In genomic region chr4:15848191-15848842, GRCh38 we compare ENCODE assay signal across 25 cellular contexts.
DNase-seq lines count a peak whose midpoint lies in the region; ATAC-seq and TF ChIP-seq lines count a peak whose summit lies in the region.
"Had no signal": no experiment of that assay in that cellular context is flagged by ENCODE, and none has a peak within 500 bp of the region (broad histone marks: within the 10 kb centered on the region; RNA-seq: fewer than 3 reads in every experiment).

No MANE protein-coding gene starts in this region.

- H2AFZ ChIP-seq in PC-3 (ENCODE audit: low read length), result peak overlapping the region; percentile 17; the same call in 1 of the 2 replicates
- H2AFZ ChIP-seq: neural progenitor cell had no signal

- H3K9me3 ChIP-seq in PC-3 (ENCODE audit: low read length), result no peaks in the 10 kb centered on the region
- H3K9me3 ChIP-seq: heart left ventricle, left lung had no signal

- no peaks in the 10 kb centered on the region for H3K36me3 Mint-ChIP-seq in natural killer cell
- peaks cover 21% of the 10 kb centered on the region for H3K36me3 Mint-ChIP-seq in natural killer cell treated with Interleukin-12 subunit alpha and Interleukin-12 subunit beta and Interleukin-15 and Interleukin-18, amount 100 ng/mL, for 72 hours
- H3K36me3 Mint-ChIP-seq: neural progenitor cell had no signal

- peak overlapping the region; percentile 1 to 19 for H3K27ac Mint-ChIP-seq in natural killer cell
- peak overlapping the region in 1 of 2 donors; percentile 47 for H3K27ac Mint-ChIP-seq in natural killer cell treated with Interleukin-12 subunit alpha and Interleukin-12 subunit beta and Interleukin-15 and Interleukin-18, amount 100 ng/mL, for 72 hours
- H3K27ac Mint-ChIP-seq: activated CD8-positive, alpha-beta T cell treated with anti-CD3 and anti-CD28 coated beads for 36 hours; CD4-positive, alpha-beta memory T cell; neural progenitor cell; progenitor cell of endocrine pancreas had no signal

- intact Hi-C loops in natural killer cell (cut with micrococcal nuclease) (no loop called here), PC-3 (cut with micrococcal nuclease) (no loop called here)

- ATAC-seq in natural killer cell (no peak), PC-3 (no peak), GM21390 (IDR thresholded peaks at IDR 0.05; ENCODE audit: unreplicated experiment) (no peak)
- no peak for ATAC-seq in natural killer cell treated with Interleukin-12 subunit alpha and Interleukin-12 subunit beta and Interleukin-15 and Interleukin-18, amount 100 ng/mL, for 72 hours
- ATAC-seq: activated CD8-positive, alpha-beta T cell treated with anti-CD3 and anti-CD28 coated beads for 36 hours; heart left ventricle; left lung had no signal

- H3K4me3 ChIP-seq in PC-3 (ENCODE audit: low read length), result no peak overlapping the region
- H3K4me3 ChIP-seq: heart left ventricle, left lung, neural progenitor cell, SK-N-MC had no signal

- no peaks in the 10 kb centered on the region for H3K27me3 ChIP-seq in PC-3 (ENCODE audit: low read length)
- H3K27me3 ChIP-seq: heart left ventricle, left lung, neural progenitor cell had no signal

- no peak overlapping the region for H3K4me3 Mint-ChIP-seq in natural killer cell
- no peak overlapping the region for H3K4me3 Mint-ChIP-seq in natural killer cell treated with Interleukin-12 subunit alpha and Interleukin-12 subunit beta and Interleukin-15 and Interleukin-18, amount 100 ng/mL, for 72 hours
- H3K4me3 Mint-ChIP-seq: activated CD8-positive, alpha-beta T cell treated with anti-CD3 and anti-CD28 coated beads for 36 hours; CD4-positive, alpha-beta memory T cell; neural progenitor cell had no signal

- no peak for DNase-seq in natural killer cell
- DNase-seq in natural killer cell treated with Interleukin-12 subunit alpha and Interleukin-12 subunit beta and Interleukin-15 and Interleukin-18, amount 100 ng/mL, for 72 hours (ENCODE audit: low spot score), result no peak
- DNase-seq in PC-3, result peak; percentile 25
- no peak for DNase-seq in epithelial cell of prostate (ENCODE audit: low read depth, low spot score)
- DNase-seq in NCI-H1694 treated with DMSO at 0.1 percent for 48 hours (lab: John Stamatoyannopoulos, UW), result no peak
- DNase-seq in HUDEP-2 (lab: John Stamatoyannopoulos, UW; ENCODE audit: unreplicated experiment in 76 of 76), result no peak
- no peak for DNase-seq in NCI-H2081 (lab: John Stamatoyannopoulos, UW)
- DNase-seq: activated CD4-positive, CD25-positive, alpha-beta regulatory T cell; activated CD8-positive, alpha-beta T cell treated with anti-CD3 and anti-CD28 coated beads for 36 hours; activated naive CD4-positive, alpha-beta T cell; activated T-cell treated with anti-CD3 and anti-CD28 coated beads, Interleukin-2, amount 50 U/mL, for 1 hour; CD4-positive, alpha-beta memory T cell; cerebellar nuclear complex; effector CD4-positive, alpha-beta T cell; HCEC 1CT; heart left ventricle; left lung; NCI-H1436; NCI-H748 treated with DMSO at 0.1 percent for 48 hours; stimulated activated CD4-positive, alpha-beta T cell treated with anti-CD3 and anti-CD28 coated beads, Interleukin-2, amount 100 ng/mL, for 24 hours; stimulated activated naive CD4-positive, alpha-beta T cell had no signal

- no peak overlapping the region for H3K27ac ChIP-seq in PC-3 (ENCODE audit: low read length)
- peak overlapping the region; percentile 9 for H3K27ac ChIP-seq in epithelial cell of prostate
- H3K27ac ChIP-seq: heart left ventricle, left lung, neural progenitor cell, SK-N-MC had no signal

- no peaks in the 10 kb centered on the region for H4K20me1 ChIP-seq in PC-3 (ENCODE audit: low read length)

- POLR2A ChIA-PET in PC-3 (lab: Charles Lee; ENCODE audit: unreplicated experiment), result no interaction called here

- no peaks in the 10 kb centered on the region for H3K4me1 ChIP-seq in PC-3 (ENCODE audit: insufficient read depth, low read length)
- H3K4me1 ChIP-seq: heart left ventricle, left lung, neural progenitor cell had no signal

- no peaks in the 10 kb centered on the region for H3K9me3 Mint-ChIP-seq in natural killer cell
- no peaks in the 10 kb centered on the region for H3K9me3 Mint-ChIP-seq in natural killer cell treated with Interleukin-12 subunit alpha and Interleukin-12 subunit beta and Interleukin-15 and Interleukin-18, amount 100 ng/mL, for 72 hours
- H3K9me3 Mint-ChIP-seq: activated CD8-positive, alpha-beta T cell treated with anti-CD3 and anti-CD28 coated beads for 36 hours; CD4-positive, alpha-beta memory T cell had no signal

- no peak overlapping the region for H3K9ac ChIP-seq in PC-3 (ENCODE audit: low read length)
- H3K9ac ChIP-seq: neural progenitor cell had no signal

- H3K9me2 ChIP-seq in PC-3 (replicated peaks; ENCODE audit: low read length), result no peaks in the 10 kb centered on the region

- CTCF ChIA-PET in PC-3 (lab: Charles Lee), result interaction anchor here (0.5 to 1.3 kb wide), 4 partner anchors 43 to 492 kb away, joined by 3 to 6 read pairs (median 4); no protein-coding TSS in a partner anchor

- H3K79me2 ChIP-seq in PC-3 (ENCODE audit: low read length), result no peaks in the 10 kb centered on the region

- H3F3A ChIP-seq in PC-3 (ENCODE audit: low read length, unreplicated experiment), result no peaks in the 10 kb centered on the region

- H3K4me2 ChIP-seq in PC-3 (ENCODE audit: low read length), result peak overlapping the region; percentile 21; the same call in 1 of the 2 replicates
- H3K4me2 ChIP-seq: neural progenitor cell had no signal

- H3K4me1 Mint-ChIP-seq in natural killer cell, result no peaks in the 10 kb centered on the region
- peaks cover 0 to 9% of the 10 kb centered on the region in 2 donors for H3K4me1 Mint-ChIP-seq in natural killer cell treated with Interleukin-12 subunit alpha and Interleukin-12 subunit beta and Interleukin-15 and Interleukin-18, amount 100 ng/mL, for 72 hours (ENCODE audit: low read depth in 2 of 2)
- H3K4me1 Mint-ChIP-seq: CD4-positive, alpha-beta memory T cell; neural progenitor cell had no signal

- no peaks in the 10 kb centered on the region for H3K36me3 ChIP-seq in PC-3 (ENCODE audit: low read depth, low read length)
- H3K36me3 ChIP-seq: heart left ventricle, left lung, neural progenitor cell had no signal

- no peak for TF ChIP-seq CTCF in natural killer cell (IDR thresholded peaks at IDR 0.05)
- TF ChIP-seq CTCF in PC-3 (conservative IDR thresholded peaks at IDR 0.05; ENCODE audit: low read depth, low read length), result peak; percentile 61

- H3K27me3 Mint-ChIP-seq in natural killer cell (ENCODE audit: low read depth in 2 of 2), result no peaks in the 10 kb centered on the region
- H3K27me3 Mint-ChIP-seq in natural killer cell treated with Interleukin-12 subunit alpha and Interleukin-12 subunit beta and Interleukin-15 and Interleukin-18, amount 100 ng/mL, for 72 hours, result no peaks in the 10 kb centered on the region
- H3K27me3 Mint-ChIP-seq: activated CD8-positive, alpha-beta T cell treated with anti-CD3 and anti-CD28 coated beads for 36 hours; CD4-positive, alpha-beta memory T cell; progenitor cell of endocrine pancreas had no signal

- BruUV-seq in PC-3 (replicated peaks; lab: Mats Ljungman, UMichigan), result no TSS peak
